Comparison of ENCODE assay signal across 1 cellular context in genomic region chr3:67416703-67417102, GRCh38.
TF ChIP-seq lines count a peak whose summit lies in the region.

No MANE protein-coding gene starts in this region.

TF ChIP-seq in WTC11, 78 proteins besides CTCF, POLR2A, EP300 and RAD21 (continued from another document):
- TF ChIP-seq SOX15 (CRISPR knock-in tag; IDR thresholded peaks at IDR 0.05) (no peak), ERG (CRISPR knock-in tag; IDR thresholded peaks at IDR 0.05) (no peak), PRDM15 (CRISPR knock-in tag; IDR thresholded peaks at IDR 0.05) (no peak)
